Comparison of ENCODE assay signal across 1 cellular context in the genomic region with DNA sequence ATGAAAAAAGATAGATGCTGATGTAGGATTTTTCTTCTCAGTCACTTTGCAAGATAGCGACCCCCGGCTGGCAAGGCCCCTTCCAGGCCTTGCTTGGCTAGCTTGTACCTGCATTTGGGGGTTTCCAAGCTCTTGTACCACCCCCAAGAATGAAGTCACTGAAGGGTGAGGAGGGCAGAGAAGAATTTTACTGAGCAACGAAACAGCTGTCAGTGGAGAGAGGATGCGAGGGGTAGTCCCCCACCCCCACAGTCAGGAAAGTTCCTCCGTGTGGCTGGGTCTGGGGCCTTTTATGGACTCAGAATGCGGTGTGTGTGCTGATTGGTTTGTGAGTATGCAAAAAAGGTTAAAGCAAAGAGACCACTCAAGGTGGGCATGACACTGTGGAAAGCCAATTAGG.
TF ChIP-seq lines count a peak whose summit lies in the region.

No MANE protein-coding gene starts in this region.

TF ChIP-seq in H1, 55 proteins besides CTCF, POLR2A, EP300 and RAD21:
- TF ChIP-seq SIRT6 (IDR thresholded peaks at IDR 0.05; ENCODE audit: low read length) (no peak), RBBP5 (IDR thresholded peaks at IDR 0.05; ENCODE audit: borderline replicate concordance, low read depth, low read length) (no peak), TCF12 (IDR thresholded peaks at IDR 0.05; ENCODE audit: low read depth, low read length) (no peak), PHF8 (conservative IDR thresholded peaks at IDR 0.05; ENCODE audit: low read depth, low read length) (no peak), ZNF274 (IDR thresholded peaks at IDR 0.05; ENCODE audit: borderline replicate concordance, extremely low read depth, low read length) (no peak), CBX8 (IDR thresholded peaks at IDR 0.05; ENCODE audit: borderline replicate concordance, low read depth, low read length) (no peak), HDAC6 (IDR thresholded peaks at IDR 0.05; ENCODE audit: low read depth, low read length) (no peak)
